ENCODE assay signal across 16 cellular contexts in genomic region chr10:49620286-49620810, GRCh38. TPM values are rescaled to one million over a fixed set of nuclear protein-coding genes. Genes with fewer than 3 reads are reported as not detected.
DNase-seq lines count a peak whose midpoint lies in the region; ATAC-seq, FAIRE-seq and TF ChIP-seq lines count a peak whose summit lies in the region.
"Had no signal": no experiment of that assay in that cellular context is flagged by ENCODE, and none has a peak within 500 bp of the region (broad histone marks: within the 10 kb centered on the region; RNA-seq: fewer than 3 reads in every experiment).

No MANE protein-coding gene starts in this region.

- no peaks in the 10 kb centered on the region; the same call in 1 of the 2 replicates for H4K20me1 ChIP-seq in HepG2 (ENCODE audit: insufficient read depth, low read length)

- TF ChIP-seq CTCF in WERI-Rb-1 (IDR thresholded peaks at IDR 0.05; ENCODE audit: low read depth, low read length) (no peak), HepG2 (CRISPR knock-in tag; IDR thresholded peaks at IDR 0.05) (no peak), suprapubic skin (IDR thresholded peaks at IDR 0.05) (no peak)

- no TSS peak for BruUV-seq in HepG2 (replicated peaks; lab: Mats Ljungman, UMichigan)

- H3K27me3 ChIP-seq in MG63 = peaks cover 24% of the 10 kb centered on the region
- no peaks in the 10 kb centered on the region for H3K27me3 ChIP-seq in WERI-Rb-1 (ENCODE audit: insufficient read depth, low read depth, severe bottlenecking)
- H3K27me3 ChIP-seq in HepG2 (ENCODE audit: control insufficient read depth in 1 of 2, insufficient read depth in 2 of 2, low read length in 2 of 2) = peaks cover 4 to 37% of the 10 kb centered on the region in 2 experiments; a peak in 4 of 5 replicates
- H3K27me3 ChIP-seq in suprapubic skin = peaks cover 69% of the 10 kb centered on the region

- CTCF ChIA-PET in HepG2 (lab: Yijun Ruan, JAX; ENCODE audit: low intra/inter-chr PET ratio, low total read pairs) (no interaction called here), HEK293T (lab: Yijun Ruan, JAX) (no interaction called here)

- 32% methylated on average over 3 of the region's 12 CpGs for WGBS in HepG2 (ENCODE audit: low lambda C conversion rate)
- WGBS in suprapubic skin = 81% methylated on average over 4 of the region's 12 CpGs

- H3K36me3 ChIP-seq in MG63 (no peaks in the 10 kb centered on the region), WERI-Rb-1 (no peaks in the 10 kb centered on the region), HepG2 (replicated peaks in 1 of 2; ENCODE audit: control insufficient read depth in 1 of 2, insufficient read depth in 2 of 2, low read length in 2 of 2) (no peaks in the 10 kb centered on the region), suprapubic skin (no peaks in the 10 kb centered on the region)

- no peak overlapping the region for H3K9ac ChIP-seq in HepG2 (ENCODE audit: insufficient read depth, low read depth, low read length)

- TF ChIP-seq RAD21 in HepG2 (CRISPR knock-in tag; IDR thresholded peaks at IDR 0.05) = no peak

- H3K4me3 ChIP-seq in MG63 (no peak overlapping the region), WERI-Rb-1 (ENCODE audit: low read depth, low read length) (no peak overlapping the region), HepG2 (replicated peaks in 1 of 3; ENCODE audit: insufficient read depth in 1 of 3, low read depth in 2 of 3, low read length in 3 of 3) (no peak overlapping the region), suprapubic skin (no peak overlapping the region)

- intact Hi-C loops in HepG2 (cut with micrococcal nuclease; ENCODE audit: unreplicated experiment) = no loop called here

- TF ChIP-seq EP300 in HepG2 (IDR thresholded peaks at IDR 0.05; ENCODE audit: low read depth in 2 of 2, low read length in 2 of 2) = no peak
- TF ChIP-seq EP300 in HepG2 (CRISPR knock-in tag; IDR thresholded peaks at IDR 0.05; ENCODE audit: borderline replicate concordance) = no peak
- no peak for TF ChIP-seq EP300 in suprapubic skin (IDR thresholded peaks at IDR 0.05)

- in situ Hi-C loops in HepG2 (cut with HindIII; ENCODE audit: extremely low pct_ligation_motif_present, low pct_unique_long_range_greater_than_20kb) = no loop called here

- H3K27ac ChIP-seq in WERI-Rb-1 (peak overlapping the region; percentile 86), HepG2 (ENCODE audit: extremely low read length, insufficient read depth, low read length) (no peak overlapping the region), suprapubic skin (no peak overlapping the region)

- peak; percentile 14; the same call in 1 of the 3 replicates for ATAC-seq in HepG2
- ATAC-seq in HG03442 (IDR thresholded peaks at IDR 0.05; ENCODE audit: unreplicated experiment) = no peak
- ATAC-seq: Panc1, Right ventricle myocardium inferior had no signal

- no peak for FAIRE-seq in HepG2 (lab: Jason Lieb, UNC)
- FAIRE-seq: H54 had no signal

- no peak overlapping the region for H3K4me2 ChIP-seq in HepG2 (ENCODE audit: low read depth, low read length)

- H2AFZ ChIP-seq in HepG2 (ENCODE audit: low read length) = no peak overlapping the region

- no peaks in the 10 kb centered on the region for H3K9me3 ChIP-seq in MG63
- no peaks in the 10 kb centered on the region for H3K9me3 ChIP-seq in WERI-Rb-1 (ENCODE audit: severe bottlenecking)
- no peaks in the 10 kb centered on the region for H3K9me3 ChIP-seq in HepG2 (ENCODE audit: low read length)
- H3K9me3 ChIP-seq in suprapubic skin = no peaks in the 10 kb centered on the region

- no peaks in the 10 kb centered on the region for H3K4me1 ChIP-seq in HepG2 (ENCODE audit: insufficient read depth, low read length)
- no peaks in the 10 kb centered on the region for H3K4me1 ChIP-seq in suprapubic skin

- TF ChIP-seq POLR2A in HepG2 (IDR thresholded peaks at IDR 0.05; ENCODE audit: insufficient read depth in 1 of 2, low read depth in 2 of 2, low read length in 2 of 2) (no peak), suprapubic skin (IDR thresholded peaks at IDR 0.05) (no peak)

- POLR2A ChIA-PET in HepG2 (lab: Yijun Ruan, JAX) = no interaction called here
- POLR2A ChIA-PET in HEK293T (lab: Yijun Ruan, JAX) = no interaction called here

- H3K79me2 ChIP-seq in HepG2 (ENCODE audit: insufficient read depth, low read length) = no peaks in the 10 kb centered on the region

- DNase-seq in MG63 (peak; percentile 0), WERI-Rb-1 (no peak), HepG2 (ENCODE audit: low spot score) (no peak), suprapubic skin (ENCODE audit: low spot score in 2 of 2) (peak; percentile 36 to 63), HEK293T (ENCODE audit: extremely low spot score) (no peak)
- no peak for DNase-seq in activated CD4-positive, alpha-beta T cell treated with anti-CD3 and anti-CD28 coated beads, Interleukin-2, amount 50 U/mL, for 4 hours
- DNase-seq: ACHN, DMS79 treated with DMSO at 0.1 percent for 48 hours, HFFc6, NCI-H2081 treated with DMSO at 0.1 percent for 48 hours had no signal

RNA-seq across cellular contexts. Expression of gene CHAT, which starts 6.5 kb away (rescaled TPM):
- not detected in 2 replicates for total RNA-seq in MG63 (2014; rRNA removed; shearing (Covaris generic); ENCODE audit: low replicate concordance)
- total RNA-seq in HepG2 (2016; rRNA removed; fragmentation: Illumina TruSeq; extraction: Trizol) (not detected in 2 replicates), suprapubic skin (not detected)
- not detected in 2 replicates for total RNA-seq in HepG2 (2016; cell fraction: cytosol; rRNA removed; fragmentation: Illumina TruSeq; extraction: Trizol; ENCODE audit: low read depth)
- total RNA-seq in HepG2 (2016; cell fraction: insoluble cytoplasmic fraction; rRNA removed; fragmentation: Illumina TruSeq; extraction: Trizol) = not detected in 2 replicates
- total RNA-seq in HepG2 (2016; cell fraction: membrane; rRNA removed; fragmentation: Illumina TruSeq; extraction: Trizol) = not detected in 2 replicates
- not detected in 2 replicates for total RNA-seq in HepG2 (2016; cell fraction: nucleus; rRNA removed; fragmentation: Illumina TruSeq; extraction: Trizol)
- polyA plus RNA-seq in HepG2 (2011; rRNA removed) = not detected in 2 replicates
- not detected in 2 replicates for polyA plus RNA-seq in HepG2 (2011; cell fraction: cytosol; rRNA removed)
- not detected in 2 replicates for polyA plus RNA-seq in HepG2 (2011; cell fraction: nucleus; rRNA removed)
- polyA plus RNA-seq in HepG2 (2012) = not detected in 2 replicates
- not detected in 2 replicates for polyA plus RNA-seq in HepG2 (2016; cell fraction: cytosol; fragmentation: Illumina TruSeq; extraction: Trizol; ENCODE audit: low read depth)
- not detected in 2 replicates for polyA plus RNA-seq in HepG2 (2016; cell fraction: insoluble cytoplasmic fraction; fragmentation: Illumina TruSeq; extraction: Trizol; ENCODE audit: low read depth)
- not detected in 2 replicates for polyA plus RNA-seq in HepG2 (2016; cell fraction: membrane; fragmentation: Illumina TruSeq; extraction: Trizol; ENCODE audit: low read depth)
- not detected in 2 replicates for polyA plus RNA-seq in HepG2 (2016; cell fraction: nucleus; fragmentation: Illumina TruSeq; extraction: Trizol; ENCODE audit: insufficient read depth, low read depth)
- polyA minus RNA-seq in HepG2 (2011; rRNA and poly(A)+ RNA removed; ENCODE audit: low replicate concordance) = not detected in 2 replicates
- polyA minus RNA-seq in HepG2 (2011; cell fraction: cytosol; rRNA and poly(A)+ RNA removed) = not detected in 2 replicates
- polyA minus RNA-seq in HepG2 (2011; cell fraction: nucleus; rRNA and poly(A)+ RNA removed) = not detected in 2 replicates
- total RNA-seq: HFFc6, LHCN-M2, Right ventricle myocardium inferior, SK-MEL-5 had no signal

RNA-seq across cellular contexts. Expression of gene SLC18A3, which starts 10.2 kb away (rescaled TPM):
- total RNA-seq in MG63 (2014; rRNA removed; shearing (Covaris generic); ENCODE audit: low replicate concordance) = not detected in 2 replicates
- not detected in 2 replicates for total RNA-seq in HepG2 (2016; rRNA removed; fragmentation: Illumina TruSeq; extraction: Trizol)
- not detected in 2 replicates for total RNA-seq in HepG2 (2016; cell fraction: cytosol; rRNA removed; fragmentation: Illumina TruSeq; extraction: Trizol; ENCODE audit: low read depth)
- not detected in 2 replicates for total RNA-seq in HepG2 (2016; cell fraction: insoluble cytoplasmic fraction; rRNA removed; fragmentation: Illumina TruSeq; extraction: Trizol)
- total RNA-seq in HepG2 (2016; cell fraction: membrane; rRNA removed; fragmentation: Illumina TruSeq; extraction: Trizol) = not detected in 2 replicates
- total RNA-seq in HepG2 (2016; cell fraction: nucleus; rRNA removed; fragmentation: Illumina TruSeq; extraction: Trizol) = not detected in 2 replicates
- polyA plus RNA-seq in HepG2 (2011; rRNA removed) = not detected in 2 replicates
- not detected in 2 replicates for polyA plus RNA-seq in HepG2 (2011; cell fraction: cytosol; rRNA removed)
- not detected in 2 replicates for polyA plus RNA-seq in HepG2 (2011; cell fraction: nucleus; rRNA removed)
- polyA plus RNA-seq in HepG2 (2012) = not detected in 2 replicates
- polyA plus RNA-seq in HepG2 (2016; cell fraction: cytosol; fragmentation: Illumina TruSeq; extraction: Trizol; ENCODE audit: low read depth) = not detected in 2 replicates
- not detected in 2 replicates for polyA plus RNA-seq in HepG2 (2016; cell fraction: insoluble cytoplasmic fraction; fragmentation: Illumina TruSeq; extraction: Trizol; ENCODE audit: low read depth)
- not detected in 2 replicates for polyA plus RNA-seq in HepG2 (2016; cell fraction: membrane; fragmentation: Illumina TruSeq; extraction: Trizol; ENCODE audit: low read depth)
- not detected in 2 replicates for polyA plus RNA-seq in HepG2 (2016; cell fraction: nucleus; fragmentation: Illumina TruSeq; extraction: Trizol; ENCODE audit: insufficient read depth, low read depth)
- 0.09 TPM in 1 of 2 replicates, not detected in the other for polyA minus RNA-seq in HepG2 (2011; rRNA and poly(A)+ RNA removed; ENCODE audit: low replicate concordance)
- polyA minus RNA-seq in HepG2 (2011; cell fraction: cytosol; rRNA and poly(A)+ RNA removed) = not detected in 2 replicates
- not detected in 2 replicates for polyA minus RNA-seq in HepG2 (2011; cell fraction: nucleus; rRNA and poly(A)+ RNA removed)
- not detected for total RNA-seq in suprapubic skin
- total RNA-seq: HFFc6, LHCN-M2, Right ventricle myocardium inferior, SK-MEL-5 had no signal

RNA-seq across cellular contexts. Expression of gene C10orf53, which starts 59.1 kb away (rescaled TPM):
- total RNA-seq in MG63 (2014; rRNA removed; shearing (Covaris generic); ENCODE audit: low replicate concordance) = not detected in 2 replicates
- total RNA-seq in HepG2 (2016; rRNA removed; fragmentation: Illumina TruSeq; extraction: Trizol) (not detected in 2 replicates), suprapubic skin (not detected)
- not detected in 2 replicates for total RNA-seq in HepG2 (2016; cell fraction: cytosol; rRNA removed; fragmentation: Illumina TruSeq; extraction: Trizol; ENCODE audit: low read depth)
- total RNA-seq in HepG2 (2016; cell fraction: insoluble cytoplasmic fraction; rRNA removed; fragmentation: Illumina TruSeq; extraction: Trizol) = not detected in 2 replicates
- total RNA-seq in HepG2 (2016; cell fraction: membrane; rRNA removed; fragmentation: Illumina TruSeq; extraction: Trizol) = not detected in 2 replicates
- total RNA-seq in HepG2 (2016; cell fraction: nucleus; rRNA removed; fragmentation: Illumina TruSeq; extraction: Trizol) = not detected in 2 replicates
- not detected in 2 replicates for polyA plus RNA-seq in HepG2 (2011; rRNA removed)
- not detected in 2 replicates for polyA plus RNA-seq in HepG2 (2011; cell fraction: cytosol; rRNA removed)
- polyA plus RNA-seq in HepG2 (2011; cell fraction: nucleus; rRNA removed) = not detected in 2 replicates
- polyA plus RNA-seq in HepG2 (2012) = not detected in 2 replicates
- not detected in 2 replicates for polyA plus RNA-seq in HepG2 (2016; cell fraction: cytosol; fragmentation: Illumina TruSeq; extraction: Trizol; ENCODE audit: low read depth)
- polyA plus RNA-seq in HepG2 (2016; cell fraction: insoluble cytoplasmic fraction; fragmentation: Illumina TruSeq; extraction: Trizol; ENCODE audit: low read depth) = not detected in 2 replicates
- polyA plus RNA-seq in HepG2 (2016; cell fraction: membrane; fragmentation: Illumina TruSeq; extraction: Trizol; ENCODE audit: low read depth) = not detected in 2 replicates
- not detected in 2 replicates for polyA plus RNA-seq in HepG2 (2016; cell fraction: nucleus; fragmentation: Illumina TruSeq; extraction: Trizol; ENCODE audit: insufficient read depth, low read depth)
- polyA minus RNA-seq in HepG2 (2011; rRNA and poly(A)+ RNA removed; ENCODE audit: low replicate concordance) = not detected in 2 replicates
- not detected in 2 replicates for polyA minus RNA-seq in HepG2 (2011; cell fraction: cytosol; rRNA and poly(A)+ RNA removed)
- not detected in 2 replicates for polyA minus RNA-seq in HepG2 (2011; cell fraction: nucleus; rRNA and poly(A)+ RNA removed)
- total RNA-seq: HFFc6, LHCN-M2, Right ventricle myocardium inferior, SK-MEL-5 had no signal

Comparison
In these comparisons a context has a peak if more than half of its experiments do, and no peak if none do; other contexts are left out.
1. DNase-seq: peak in MG63 (single experiment) and suprapubic skin (2 of 2); none in WERI-Rb-1 (single experiment), HepG2 (single experiment), activated CD4-positive, alpha-beta T cell treated with anti-CD3 and anti-CD28 coated beads, Interleukin-2, amount 50 U/mL, for 4 hours (0 of 2) and HEK293T (single experiment).